1 cellular context compared by ENCODE assay signal in the genomic region with DNA sequence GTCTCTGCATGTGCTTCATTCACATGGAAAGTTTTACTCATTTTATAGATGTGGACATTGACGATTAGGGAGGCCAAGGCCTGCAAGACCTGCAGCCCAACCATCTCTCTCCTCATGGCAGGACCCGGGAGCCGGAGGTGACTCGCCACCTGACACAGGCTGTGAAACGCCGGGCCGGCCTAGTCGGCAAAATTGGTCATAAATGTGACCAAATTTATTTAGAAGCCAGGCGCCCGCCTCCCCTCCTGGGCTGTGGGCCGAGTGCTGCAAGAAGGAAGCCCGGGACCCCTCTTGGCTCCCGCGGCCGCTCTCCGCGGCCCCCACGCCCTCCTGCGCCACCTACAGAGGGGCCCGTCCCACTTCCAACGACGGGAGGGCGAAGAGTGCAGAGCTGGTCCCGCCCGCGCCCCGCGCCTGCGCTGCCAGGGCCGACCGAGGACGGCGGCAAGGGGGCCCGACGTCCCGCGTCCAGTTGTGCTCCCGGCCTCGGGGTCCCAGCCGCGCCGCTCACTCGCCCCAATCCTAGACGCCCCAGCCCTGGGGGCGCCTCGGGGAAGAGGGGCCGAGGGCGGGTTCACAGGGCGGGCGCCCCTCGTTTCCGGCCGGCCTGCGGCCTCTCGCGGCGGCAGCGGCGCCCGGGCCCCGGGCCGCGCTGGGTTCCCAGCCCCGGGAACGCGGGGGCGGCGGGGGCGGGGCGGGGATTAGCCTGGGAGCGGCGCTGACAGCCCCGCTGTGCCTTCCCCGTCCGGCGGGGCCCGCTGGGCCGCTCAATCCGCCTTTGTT.
TF ChIP-seq lines count a peak whose summit lies in the region.

No MANE protein-coding gene starts in this region.

TF ChIP-seq in K562, 482 proteins besides CTCF, POLR2A, EP300 and RAD21 (continued from another document and continues in another):
- TF ChIP-seq, protein P1, sequence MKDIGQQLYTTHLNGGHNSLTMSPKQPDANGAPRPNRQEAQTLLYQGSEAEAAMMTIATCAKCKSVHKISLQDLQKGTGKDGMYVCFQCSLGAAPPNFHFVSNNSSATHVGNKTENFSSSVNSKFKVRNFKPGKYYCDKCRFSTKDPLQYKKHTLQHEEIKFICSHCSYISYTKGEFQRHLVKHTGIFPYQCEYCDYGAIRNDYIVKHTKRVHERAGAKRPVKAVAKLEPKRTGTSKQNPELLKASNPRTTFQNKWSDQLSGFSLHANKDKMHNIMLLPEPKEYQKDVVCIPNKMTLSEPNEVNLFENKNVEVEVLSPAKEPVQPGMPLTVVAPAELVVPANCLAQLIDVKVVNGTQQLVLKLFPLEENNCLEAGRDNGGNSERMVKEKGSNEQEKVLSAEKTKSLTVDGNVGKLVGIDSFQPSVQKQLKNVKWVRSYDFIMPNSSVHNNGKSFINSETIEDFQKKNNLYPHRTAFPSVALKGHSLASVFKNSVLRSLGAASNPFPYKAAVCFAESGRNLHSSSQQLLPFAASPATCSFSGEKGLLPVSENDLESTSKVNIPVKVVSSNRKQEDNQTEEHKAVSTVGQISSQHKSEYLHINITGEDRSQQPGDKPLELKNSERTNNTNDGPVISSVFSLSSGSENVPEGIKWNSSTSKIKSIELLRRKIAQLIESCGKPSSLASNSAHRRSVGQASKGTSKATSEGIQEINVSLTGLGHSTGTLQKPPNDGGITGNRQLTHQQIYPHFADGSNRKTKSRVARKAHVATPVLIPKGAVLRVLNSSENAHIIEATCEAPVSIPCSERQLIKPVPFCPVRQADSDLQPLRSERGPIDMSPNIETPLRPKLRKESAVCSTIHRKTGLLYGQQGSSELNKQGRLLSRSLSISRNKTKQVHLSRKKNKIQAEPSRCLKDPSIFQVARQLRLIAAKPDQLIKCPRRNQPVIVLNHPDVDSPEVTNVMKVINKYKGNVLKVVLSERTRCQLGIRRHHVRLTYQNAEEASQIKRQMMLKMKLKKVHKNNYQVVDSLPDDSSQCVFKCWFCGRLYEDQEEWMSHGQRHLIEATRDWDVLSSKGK (CRISPR knock-in tag; IDR thresholded peaks at IDR 0.05): no peak
- TF ChIP-seq FOXA3 (CRISPR knock-in tag; conservative IDR thresholded peaks at IDR 0.05 in 1 of 2, IDR thresholded peaks at IDR 0.05 in 1 of 2) (no peak), RNF2 (IDR thresholded peaks at IDR 0.05) (no peak), ZNF3 (CRISPR knock-in tag; IDR thresholded peaks at IDR 0.05) (no peak), ASH1L (IDR thresholded peaks at IDR 0.05; ENCODE audit: borderline replicate concordance, low read depth, partially characterized antibody) (no peak), ZBTB17 (CRISPR knock-in tag; IDR thresholded peaks at IDR 0.05) (no peak; the same call in 1 of the 2 replicates), TEAD2 (tag; IDR thresholded peaks at IDR 0.05) (no peak), ZNF224 (CRISPR knock-in tag; IDR thresholded peaks at IDR 0.05) (no peak), KHSRP (IDR thresholded peaks at IDR 0.05) (no peak), RBM25 (IDR thresholded peaks at IDR 0.05; ENCODE audit: low read depth, low read length, severe bottlenecking) (no peak), MTF1 (CRISPR knock-in tag; IDR thresholded peaks at IDR 0.05; ENCODE audit: borderline replicate concordance) (no peak), TEAD4 (IDR thresholded peaks at IDR 0.05; ENCODE audit: low read length) (no peak), TEAD4 (CRISPR knock-in tag; IDR thresholded peaks at IDR 0.05; ENCODE audit: borderline replicate concordance) (no peak), PHB (CRISPR knock-in tag; IDR thresholded peaks at IDR 0.05) (no peak), ELF1 (tag; IDR thresholded peaks at IDR 0.05) (no peak), NR4A1 (CRISPR knock-in tag; IDR thresholded peaks at IDR 0.05) (no peak), NR4A1 (tag; IDR thresholded peaks at IDR 0.05) (no peak), ZFX (CRISPR knock-in tag; IDR thresholded peaks at IDR 0.05) (peak; percentile 92), EHMT2 (IDR thresholded peaks at IDR 0.05) (no peak), THRAP3 (IDR thresholded peaks at IDR 0.05; ENCODE audit: borderline replicate concordance) (no peak), TOE1 (IDR thresholded peaks at IDR 0.05; ENCODE audit: borderline replicate concordance) (no peak), TOE1 (CRISPR knock-in tag; IDR thresholded peaks at IDR 0.05; ENCODE audit: borderline replicate concordance, low read depth) (no peak), HDAC8 (tag; IDR thresholded peaks at IDR 0.05) (no peak), ZEB2 (IDR thresholded peaks at IDR 0.05) (no peak), RHOXF2B (CRISPR knock-in tag; conservative IDR thresholded peaks at IDR 0.05) (no peak), BRCA1 (IDR thresholded peaks at IDR 0.05) (no peak), BRCA1 (CRISPR knock-in tag; IDR thresholded peaks at IDR 0.05) (no peak), ZNF263 (CRISPR knock-in tag; IDR thresholded peaks at IDR 0.05; ENCODE audit: borderline replicate concordance) (no peak; the same call in 1 of the 2 replicates), LCOR (CRISPR knock-in tag; IDR thresholded peaks at IDR 0.05) (no peak), PTRF (tag; IDR thresholded peaks at IDR 0.05) (no peak), BACH1 (tag; IDR thresholded peaks at IDR 0.05) (no peak), KDM2B (CRISPR knock-in tag; IDR thresholded peaks at IDR 0.05) (no peak), ZBED1 (IDR thresholded peaks at IDR 0.05) (no peak), ZNF253 (CRISPR knock-in tag; conservative IDR thresholded peaks at IDR 0.05) (no peak), U2AF2 (optimal IDR thresholded peaks at IDR 0.05; ENCODE audit: low read depth, low read length) (no peak), SMAD1 (IDR thresholded peaks at IDR 0.05; ENCODE audit: low read depth, low read length, partially characterized antibody) (no peak), MYBL2 (IDR thresholded peaks at IDR 0.05; ENCODE audit: low read depth) (no peak), MYBL2 (CRISPR knock-in tag; IDR thresholded peaks at IDR 0.05; ENCODE audit: borderline replicate concordance) (no peak), ZNF551 (CRISPR knock-in tag; IDR thresholded peaks at IDR 0.05) (no peak), NFIX (CRISPR knock-in tag; IDR thresholded peaks at IDR 0.05; ENCODE audit: low read depth) (no peak), KLF10 (CRISPR knock-in tag; IDR thresholded peaks at IDR 0.05) (no peak), ZNF695 (CRISPR knock-in tag; IDR thresholded peaks at IDR 0.05) (no peak), BMI1 (IDR thresholded peaks at IDR 0.05; ENCODE audit: low read length) (no peak), RBM22 (IDR thresholded peaks at IDR 0.05; ENCODE audit: low read depth, low read length, poor library complexity, severe bottlenecking) (no peak), ZNF778 (CRISPR knock-in tag; IDR thresholded peaks at IDR 0.05) (no peak)
- TF ChIP-seq, protein P2, sequence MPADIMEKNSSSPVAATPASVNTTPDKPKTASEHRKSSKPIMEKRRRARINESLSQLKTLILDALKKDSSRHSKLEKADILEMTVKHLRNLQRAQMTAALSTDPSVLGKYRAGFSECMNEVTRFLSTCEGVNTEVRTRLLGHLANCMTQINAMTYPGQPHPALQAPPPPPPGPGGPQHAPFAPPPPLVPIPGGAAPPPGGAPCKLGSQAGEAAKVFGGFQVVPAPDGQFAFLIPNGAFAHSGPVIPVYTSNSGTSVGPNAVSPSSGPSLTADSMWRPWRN (IDR thresholded peaks at IDR 0.05; ENCODE audit: low read depth): no peak
- TF ChIP-seq, protein P3, sequence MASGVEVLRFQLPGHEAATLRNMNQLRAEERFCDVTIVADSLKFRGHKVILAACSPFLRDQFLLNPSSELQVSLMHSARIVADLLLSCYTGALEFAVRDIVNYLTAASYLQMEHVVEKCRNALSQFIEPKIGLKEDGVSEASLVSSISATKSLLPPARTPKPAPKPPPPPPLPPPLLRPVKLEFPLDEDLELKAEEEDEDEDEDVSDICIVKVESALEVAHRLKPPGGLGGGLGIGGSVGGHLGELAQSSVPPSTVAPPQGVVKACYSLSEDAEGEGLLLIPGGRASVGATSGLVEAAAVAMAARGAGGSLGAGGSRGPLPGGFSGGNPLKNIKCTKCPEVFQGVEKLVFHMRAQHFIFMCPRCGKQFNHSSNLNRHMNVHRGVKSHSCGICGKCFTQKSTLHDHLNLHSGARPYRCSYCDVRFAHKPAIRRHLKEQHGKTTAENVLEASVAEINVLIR (CRISPR knock-in tag; IDR thresholded peaks at IDR 0.05): no peak
- TF ChIP-seq, protein P4, sequence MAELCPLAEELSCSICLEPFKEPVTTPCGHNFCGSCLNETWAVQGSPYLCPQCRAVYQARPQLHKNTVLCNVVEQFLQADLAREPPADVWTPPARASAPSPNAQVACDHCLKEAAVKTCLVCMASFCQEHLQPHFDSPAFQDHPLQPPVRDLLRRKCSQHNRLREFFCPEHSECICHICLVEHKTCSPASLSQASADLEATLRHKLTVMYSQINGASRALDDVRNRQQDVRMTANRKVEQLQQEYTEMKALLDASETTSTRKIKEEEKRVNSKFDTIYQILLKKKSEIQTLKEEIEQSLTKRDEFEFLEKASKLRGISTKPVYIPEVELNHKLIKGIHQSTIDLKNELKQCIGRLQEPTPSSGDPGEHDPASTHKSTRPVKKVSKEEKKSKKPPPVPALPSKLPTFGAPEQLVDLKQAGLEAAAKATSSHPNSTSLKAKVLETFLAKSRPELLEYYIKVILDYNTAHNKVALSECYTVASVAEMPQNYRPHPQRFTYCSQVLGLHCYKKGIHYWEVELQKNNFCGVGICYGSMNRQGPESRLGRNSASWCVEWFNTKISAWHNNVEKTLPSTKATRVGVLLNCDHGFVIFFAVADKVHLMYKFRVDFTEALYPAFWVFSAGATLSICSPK (IDR thresholded peaks at IDR 0.05; ENCODE audit: borderline replicate concordance): no peak
- TF ChIP-seq, protein P5, sequence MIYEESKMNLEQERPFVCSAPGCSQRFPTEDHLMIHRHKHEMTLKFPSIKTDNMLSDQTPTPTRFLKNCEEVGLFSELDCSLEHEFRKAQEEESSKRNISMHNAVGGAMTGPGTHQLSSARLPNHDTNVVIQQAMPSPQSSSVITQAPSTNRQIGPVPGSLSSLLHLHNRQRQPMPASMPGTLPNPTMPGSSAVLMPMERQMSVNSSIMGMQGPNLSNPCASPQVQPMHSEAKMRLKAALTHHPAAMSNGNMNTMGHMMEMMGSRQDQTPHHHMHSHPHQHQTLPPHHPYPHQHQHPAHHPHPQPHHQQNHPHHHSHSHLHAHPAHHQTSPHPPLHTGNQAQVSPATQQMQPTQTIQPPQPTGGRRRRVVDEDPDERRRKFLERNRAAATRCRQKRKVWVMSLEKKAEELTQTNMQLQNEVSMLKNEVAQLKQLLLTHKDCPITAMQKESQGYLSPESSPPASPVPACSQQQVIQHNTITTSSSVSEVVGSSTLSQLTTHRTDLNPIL (CRISPR knock-in tag; IDR thresholded peaks at IDR 0.05): no peak
- TF ChIP-seq, protein P6, sequence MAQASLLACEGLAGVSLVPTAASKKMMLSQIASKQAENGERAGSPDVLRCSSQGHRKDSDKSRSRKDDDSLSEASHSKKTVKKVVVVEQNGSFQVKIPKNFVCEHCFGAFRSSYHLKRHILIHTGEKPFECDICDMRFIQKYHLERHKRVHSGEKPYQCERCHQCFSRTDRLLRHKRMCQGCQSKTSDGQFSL (CRISPR knock-in tag; IDR thresholded peaks at IDR 0.05): peak; percentile 9; the same call in 1 of the 2 replicates
- TF ChIP-seq, protein P6 (tag; IDR thresholded peaks at IDR 0.05): no peak
- TF ChIP-seq, protein P7, sequence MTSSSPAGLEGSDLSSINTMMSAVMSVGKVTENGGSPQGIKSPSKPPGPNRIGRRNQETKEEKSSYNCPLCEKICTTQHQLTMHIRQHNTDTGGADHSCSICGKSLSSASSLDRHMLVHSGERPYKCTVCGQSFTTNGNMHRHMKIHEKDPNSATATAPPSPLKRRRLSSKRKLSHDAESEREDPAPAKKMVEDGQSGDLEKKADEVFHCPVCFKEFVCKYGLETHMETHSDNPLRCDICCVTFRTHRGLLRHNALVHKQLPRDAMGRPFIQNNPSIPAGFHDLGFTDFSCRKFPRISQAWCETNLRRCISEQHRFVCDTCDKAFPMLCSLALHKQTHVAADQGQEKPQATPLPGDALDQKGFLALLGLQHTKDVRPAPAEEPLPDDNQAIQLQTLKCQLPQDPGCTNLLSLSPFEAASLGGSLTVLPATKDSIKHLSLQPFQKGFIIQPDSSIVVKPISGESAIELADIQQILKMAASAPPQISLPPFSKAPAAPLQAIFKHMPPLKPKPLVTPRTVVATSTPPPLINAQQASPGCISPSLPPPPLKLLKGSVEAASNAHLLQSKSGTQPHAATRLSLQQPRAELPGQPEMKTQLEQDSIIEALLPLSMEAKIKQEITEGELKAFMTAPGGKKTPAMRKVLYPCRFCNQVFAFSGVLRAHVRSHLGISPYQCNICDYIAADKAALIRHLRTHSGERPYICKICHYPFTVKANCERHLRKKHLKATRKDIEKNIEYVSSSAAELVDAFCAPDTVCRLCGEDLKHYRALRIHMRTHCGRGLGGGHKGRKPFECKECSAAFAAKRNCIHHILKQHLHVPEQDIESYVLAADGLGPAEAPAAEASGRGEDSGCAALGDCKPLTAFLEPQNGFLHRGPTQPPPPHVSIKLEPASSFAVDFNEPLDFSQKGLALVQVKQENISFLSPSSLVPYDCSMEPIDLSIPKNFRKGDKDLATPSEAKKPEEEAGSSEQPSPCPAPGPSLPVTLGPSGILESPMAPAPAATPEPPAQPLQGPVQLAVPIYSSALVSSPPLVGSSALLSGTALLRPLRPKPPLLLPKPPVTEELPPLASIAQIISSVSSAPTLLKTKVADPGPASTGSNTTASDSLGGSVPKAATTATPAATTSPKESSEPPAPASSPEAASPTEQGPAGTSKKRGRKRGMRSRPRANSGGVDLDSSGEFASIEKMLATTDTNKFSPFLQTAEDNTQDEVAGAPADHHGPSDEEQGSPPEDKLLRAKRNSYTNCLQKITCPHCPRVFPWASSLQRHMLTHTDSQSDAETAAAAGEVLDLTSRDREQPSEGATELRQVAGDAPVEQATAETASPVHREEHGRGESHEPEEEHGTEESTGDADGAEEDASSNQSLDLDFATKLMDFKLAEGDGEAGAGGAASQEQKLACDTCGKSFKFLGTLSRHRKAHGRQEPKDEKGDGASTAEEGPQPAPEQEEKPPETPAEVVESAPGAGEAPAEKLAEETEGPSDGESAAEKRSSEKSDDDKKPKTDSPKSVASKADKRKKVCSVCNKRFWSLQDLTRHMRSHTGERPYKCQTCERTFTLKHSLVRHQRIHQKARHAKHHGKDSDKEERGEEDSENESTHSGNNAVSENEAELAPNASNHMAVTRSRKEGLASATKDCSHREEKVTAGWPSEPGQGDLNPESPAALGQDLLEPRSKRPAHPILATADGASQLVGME (CRISPR knock-in tag; IDR thresholded peaks at IDR 0.05): no peak
- TF ChIP-seq, protein P8, sequence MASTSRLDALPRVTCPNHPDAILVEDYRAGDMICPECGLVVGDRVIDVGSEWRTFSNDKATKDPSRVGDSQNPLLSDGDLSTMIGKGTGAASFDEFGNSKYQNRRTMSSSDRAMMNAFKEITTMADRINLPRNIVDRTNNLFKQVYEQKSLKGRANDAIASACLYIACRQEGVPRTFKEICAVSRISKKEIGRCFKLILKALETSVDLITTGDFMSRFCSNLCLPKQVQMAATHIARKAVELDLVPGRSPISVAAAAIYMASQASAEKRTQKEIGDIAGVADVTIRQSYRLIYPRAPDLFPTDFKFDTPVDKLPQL (IDR thresholded peaks at IDR 0.05; ENCODE audit: extremely low read depth, insufficient read length): no peak
- TF ChIP-seq, protein P9, sequence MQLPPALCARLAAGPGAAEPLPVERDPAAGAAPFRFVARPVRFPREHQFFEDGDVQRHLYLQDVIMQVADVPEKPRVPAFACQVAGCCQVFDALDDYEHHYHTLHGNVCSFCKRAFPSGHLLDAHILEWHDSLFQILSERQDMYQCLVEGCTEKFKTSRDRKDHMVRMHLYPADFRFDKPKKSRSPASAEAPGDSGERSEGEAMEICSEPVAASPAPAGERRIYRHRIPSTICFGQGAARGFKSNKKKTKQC (CRISPR knock-in tag; IDR thresholded peaks at IDR 0.05): no peak
